8 cellular contexts compared by ENCODE assay signal in the genomic region with DNA sequence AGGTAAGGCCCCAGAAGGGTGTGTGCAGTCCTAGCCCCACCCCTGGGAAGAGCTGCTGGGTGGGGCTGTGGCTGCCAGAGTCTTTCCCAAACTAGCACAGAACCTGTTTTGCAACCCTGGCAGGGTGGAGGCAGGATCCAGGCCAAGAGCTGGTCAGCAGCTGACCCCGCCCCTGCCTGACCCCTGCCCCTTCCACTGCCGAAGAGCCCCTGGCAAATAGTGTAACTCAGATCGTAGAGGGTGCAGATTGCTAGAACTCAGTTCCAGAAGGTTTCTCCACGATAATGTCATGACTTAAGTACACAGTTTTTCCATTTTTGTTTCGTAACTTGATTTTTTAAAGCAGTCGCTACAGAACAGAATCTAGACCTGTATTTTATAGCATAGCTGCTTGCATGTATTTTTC. TPM values are rescaled to one million over a fixed set of nuclear protein-coding genes. Genes with fewer than 3 reads are reported as not detected.
DNase-seq lines count a peak whose midpoint lies in the region; ATAC-seq and TF ChIP-seq lines count a peak whose summit lies in the region.

No MANE protein-coding gene starts in this region.

- H3K27ac ChIP-seq in left lung, result peak overlapping the region; percentile 82 to 86
- H3K27ac ChIP-seq in thymus (ENCODE audit: low read depth), result peak overlapping the region; percentile 42

- CTCF ChIA-PET in activated naive CD4-positive, alpha-beta T cell treated with anti-CD3 and anti-CD28 coated beads for 36 hours (lab: Charles Lee), result interaction anchor here (0.5 to 8.0 kb wide), 11 partner anchors 12 to 345 kb away, joined by 3 to 112 read pairs (median 3); a partner anchor contains a TSS
- CTCF ChIA-PET in MCF 10A (lab: Yijun Ruan, JAX), result interaction anchor here (0.9 to 5.7 kb wide), 11 partner anchors 9 to 298 kb away, joined by 3 to 59 read pairs (median 4); no protein-coding TSS in a partner anchor

- no peaks in the 10 kb centered on the region for H3K9me3 Mint-ChIP-seq in activated naive CD4-positive, alpha-beta T cell treated with anti-CD3 and anti-CD28 coated beads for 36 hours
- no peaks in the 10 kb centered on the region for H3K9me3 Mint-ChIP-seq in MCF 10A (ENCODE audit: unreplicated experiment)

- TF ChIP-seq CTCF in MCF 10A (IDR thresholded peaks at IDR 0.05; ENCODE audit: unreplicated experiment), result no peak
- no peak for TF ChIP-seq CTCF in left lung (IDR thresholded peaks at IDR 0.05)

- peaks cover 17% of the 10 kb centered on the region for H3K36me3 Mint-ChIP-seq in activated naive CD4-positive, alpha-beta T cell treated with anti-CD3 and anti-CD28 coated beads for 36 hours (ENCODE audit: low read depth)
- peaks cover 57% of the 10 kb centered on the region for H3K36me3 Mint-ChIP-seq in MCF 10A (ENCODE audit: insufficient read depth, unreplicated experiment)

- H3K4me3 ChIP-seq in left lung, result peak overlapping the region in 1 of 2 donors; percentile 20
- no peak overlapping the region for H3K4me3 ChIP-seq in thymus (ENCODE audit: low read length)

- no peaks in the 10 kb centered on the region for H3K27me3 ChIP-seq in left lung
- H3K27me3 ChIP-seq in thymus (ENCODE audit: control insufficient read depth, insufficient read depth), result no peaks in the 10 kb centered on the region

- H3K4me1 ChIP-seq in left lung (peaks cover 64 to 72% of the 10 kb centered on the region in 2 donors), thymus (ENCODE audit: control insufficient read depth, insufficient read depth, low read length) (peaks cover 41% of the 10 kb centered on the region)

- 69% methylated on average over 6 of the region's 6 CpGs for WGBS in thymus

- no peak for DNase-seq in activated naive CD4-positive, alpha-beta T cell treated with anti-CD3 and anti-CD28 coated beads for 36 hours
- DNase-seq in activated naive CD4-positive, alpha-beta T cell treated with anti-CD3 and anti-CD28 coated beads, Interleukin-2, amount 50 U/mL, for 16 hours, result no peak
- DNase-seq in MCF 10A (ENCODE audit: unreplicated experiment), result peak; percentile 88
- peak; percentile 85 to 88 for DNase-seq in left lung

- ATAC-seq in left lung, result peak; percentile 85
- ATAC-seq in HG03457 (IDR thresholded peaks at IDR 0.05; ENCODE audit: unreplicated experiment), result no peak
- ATAC-seq in GM19023 (IDR thresholded peaks at IDR 0.05; ENCODE audit: unreplicated experiment), result no peak
- no peak for ATAC-seq in HG02885 (IDR thresholded peaks at IDR 0.05; ENCODE audit: poor library complexity, unreplicated experiment)

- peak overlapping the region; percentile 84 for H3K27ac Mint-ChIP-seq in activated naive CD4-positive, alpha-beta T cell treated with anti-CD3 and anti-CD28 coated beads for 36 hours
- H3K27ac Mint-ChIP-seq in MCF 10A (ENCODE audit: low read depth, unreplicated experiment), result peak overlapping the region; percentile 92

- peaks cover 58% of the 10 kb centered on the region for H3K4me1 Mint-ChIP-seq in activated naive CD4-positive, alpha-beta T cell treated with anti-CD3 and anti-CD28 coated beads for 36 hours (ENCODE audit: low read depth)
- peaks cover 55% of the 10 kb centered on the region for H3K4me1 Mint-ChIP-seq in MCF 10A (ENCODE audit: insufficient read depth, unreplicated experiment)

- no peaks in the 10 kb centered on the region for H3K9me3 ChIP-seq in left lung
- H3K9me3 ChIP-seq in thymus (ENCODE audit: control insufficient read depth), result no peaks in the 10 kb centered on the region

- peaks cover 0 to 38% of the 10 kb centered on the region in 2 donors for H3K36me3 ChIP-seq in left lung
- H3K36me3 ChIP-seq in thymus (ENCODE audit: control insufficient read depth, insufficient read depth), result peaks cover 29% of the 10 kb centered on the region

- H3K4me3 Mint-ChIP-seq in activated naive CD4-positive, alpha-beta T cell treated with anti-CD3 and anti-CD28 coated beads for 36 hours, result peak overlapping the region; percentile 43
- H3K4me3 Mint-ChIP-seq in MCF 10A (ENCODE audit: unreplicated experiment), result peak overlapping the region; percentile 65

- H3K27me3 Mint-ChIP-seq in activated naive CD4-positive, alpha-beta T cell treated with anti-CD3 and anti-CD28 coated beads for 36 hours (ENCODE audit: low read depth), result no peaks in the 10 kb centered on the region
- no peaks in the 10 kb centered on the region for H3K27me3 Mint-ChIP-seq in MCF 10A (ENCODE audit: insufficient read depth, unreplicated experiment)

- intact Hi-C loops in activated naive CD4-positive, alpha-beta T cell treated with anti-CD3 and anti-CD28 coated beads for 36 hours (cut with micrococcal nuclease), result loop anchor here (1.0 to 5.0 kb wide), 4 partner anchors 13 to 211 kb away; partner anchors contain the start of genes COQ6 and FAM161B
- intact Hi-C loops in MCF 10A (cut with micrococcal nuclease), result loop anchor here (1.0 to 5.0 kb wide), 3 partner anchors 17 to 146 kb away; partner anchors contain the start of gene ZNF410
- intact Hi-C loops in left lung (cut with DNase I), result no loop called here

- POLR2A ChIA-PET in MCF 10A (lab: Yijun Ruan, JAX), result interaction anchor here (0.6 to 9.8 kb wide), 18 partner anchors 9 to 278 kb away, joined by 3 to 296 read pairs (median 6); partner anchors contain the start of genes BBOF1, COQ6, ENTPD5 and FAM161B

- no TSS peak for BruUV-seq in MCF 10A (replicated peaks; lab: Mats Ljungman, UMichigan)

RNA-seq across cellular contexts. Expression of gene PNMA1, which starts 26.7 kb away (rescaled TPM):
- 10 to 100 TPM; 18.5 to 19.2 TPM for total RNA-seq in activated naive CD4-positive, alpha-beta T cell treated with anti-CD3 and anti-CD28 coated beads for 36 hours
- total RNA-seq in MCF 10A (2022) (43.3 and 46.3 TPM in 2 replicates), left lung (10 to 100 TPM; 30.8 to 32.4 TPM)
- polyA plus RNA-seq in thymus, result 31.2 TPM

Comparison
In these comparisons a context has a peak if more than half of its experiments do, and no peak if none do; other contexts are left out.
1. DNase-seq: peak in MCF 10A (single experiment) and left lung (2 of 2); none in activated naive CD4-positive, alpha-beta T cell treated with anti-CD3 and anti-CD28 coated beads for 36 hours (single experiment) and activated naive CD4-positive, alpha-beta T cell treated with anti-CD3 and anti-CD28 coated beads, Interleukin-2, amount 50 U/mL, for 16 hours (single experiment).
2. intact Hi-C loops: an anchor here in activated naive CD4-positive, alpha-beta T cell treated with anti-CD3 and anti-CD28 coated beads for 36 hours (1.0 to 5.0 kb wide) and MCF 10A (1.0 to 5.0 kb wide); none called in left lung.